Comparison of ENCODE assay signal across 14 cellular contexts in genomic region chr2:11572996-11573395, GRCh38. TPM values are rescaled to one million over a fixed set of nuclear protein-coding genes. Genes with fewer than 3 reads are reported as not detected.
DNase-seq lines count a peak whose midpoint lies in the region; ATAC-seq and TF ChIP-seq lines count a peak whose summit lies in the region.
"Had no signal": no experiment of that assay in that cellular context is flagged by ENCODE, and none has a peak within 500 bp of the region (broad histone marks: within the 10 kb centered on the region; RNA-seq: fewer than 3 reads in every experiment).

No MANE protein-coding gene starts in this region.

- H3K27me3 Mint-ChIP-seq in T-cell = peaks cover 0 to 5% of the 10 kb centered on the region in 2 donors

- H3K27me3 ChIP-seq in spleen (replicated peaks in 1 of 7) = peaks cover 0 to 10% (median 0%) of the 10 kb centered on the region in 7 donors
- H3K27me3 ChIP-seq: BLaER1 had no signal

- H3K27ac Mint-ChIP-seq in T-cell = no peak overlapping the region

- H3K4me3 Mint-ChIP-seq in T-cell = no peak overlapping the region

- no peaks in the 10 kb centered on the region for H3K4me1 Mint-ChIP-seq in T-cell

- no peaks in the 10 kb centered on the region for H3K36me3 Mint-ChIP-seq in T-cell

- DNase-seq in NCI-H1417 (lab: John Stamatoyannopoulos, UW) = peak in 2 of 3 experiments; percentile 17 to 25
- DNase-seq in NCI-H1417 treated with DMSO at 0.1 percent for 48 hours (lab: John Stamatoyannopoulos, UW) = no peak
- DNase-seq in mucosa of descending colon = no peak
- DNase-seq in spleen = peak; percentile 50
- no peak for DNase-seq in dedifferentiated amniotic fluid mesenchymal stem cell (ENCODE audit: extremely low spot score)
- no peak for DNase-seq in caudate nucleus (lab: John Stamatoyannopoulos, UW)
- DNase-seq in T-cell = no peak
- DNase-seq: Karpas-422; NCI-H2029 treated with DMSO at 0.1 percent for 48 hours; NCI-H510A treated with DMSO at 0.1 percent for 48 hours; NK-92 treated with Interleukin-12 subunit alpha and Interleukin-12 subunit beta, amount 100 ng/mL, for 24 hours had no signal

- ATAC-seq in mucosa of descending colon (peak; percentile 38), T-cell (replicated peaks in 1 of 4) (no peak)

- CTCF ChIA-PET in T-cell (lab: Charles Lee) = interaction anchor here in 1 of 2 donors (0.6 kb wide), 1 partner anchor 85 kb away, joined by 4 read pairs; no protein-coding TSS in a partner anchor

- H3K36me3 ChIP-seq in mucosa of descending colon (ENCODE audit: low read depth) (no peaks in the 10 kb centered on the region), spleen (no peaks in the 10 kb centered on the region)
- H3K36me3 ChIP-seq: BLaER1 had no signal

- TF ChIP-seq POLR2A in spleen (IDR thresholded peaks at IDR 0.05) = no peak

- peak overlapping the region; percentile 23; the same call in 1 of the 2 replicates for H3K27ac ChIP-seq in VCaP
- no peak overlapping the region for H3K27ac ChIP-seq in spleen
- H3K27ac ChIP-seq in caudate nucleus (ENCODE audit: low read depth, low read length) = no peak overlapping the region
- H3K27ac ChIP-seq: 22Rv1, BLaER1 had no signal

- no peaks in the 10 kb centered on the region for H3K9me3 Mint-ChIP-seq in T-cell

- no peak for TF ChIP-seq CTCF in VCaP (conservative IDR thresholded peaks at IDR 0.05)
- TF ChIP-seq CTCF in mucosa of descending colon (IDR thresholded peaks at IDR 0.05) = no peak
- TF ChIP-seq CTCF in spleen (IDR thresholded peaks at IDR 0.05 in 8 of 11, conservative IDR thresholded peaks at IDR 0.05 in 3 of 11) = no peak

- no peaks in the 10 kb centered on the region for H3K9me3 ChIP-seq in mucosa of descending colon
- H3K9me3 ChIP-seq in spleen = no peaks in the 10 kb centered on the region
- H3K9me3 ChIP-seq: BLaER1 had no signal

- no peaks in the 10 kb centered on the region for H3K4me1 ChIP-seq in mucosa of descending colon (ENCODE audit: low read depth)
- no peaks in the 10 kb centered on the region for H3K4me1 ChIP-seq in spleen

- intact Hi-C loops in mucosa of descending colon (cut with DNase I, micrococcal nuclease) = no loop called here
- intact Hi-C loops in spleen (cut with DNase I; ENCODE audit: low total_unique reads) = no loop called here

- POLR2A ChIA-PET in T-cell (lab: Charles Lee) = no interaction called here

- no peak overlapping the region for H3K4me3 ChIP-seq in mucosa of descending colon
- H3K4me3 ChIP-seq in spleen = no peak overlapping the region
- H3K4me3 ChIP-seq: BLaER1 had no signal

- 82 to 88% (median 86%) methylated on average over 9 of the region's 9 CpGs for WGBS in spleen, 5 donors

RNA-seq across cellular contexts. Expression of gene GREB1, which starts 39.2 kb away (rescaled TPM):
- 1 to 10 TPM; 1.4 to 2.5 (median 1.6) TPM for total RNA-seq in mucosa of descending colon
- 1 to 10 TPM in 1 of 7 donors, under 1 TPM in 6; 0.35 to 1.6 (median 0.68) TPM for total RNA-seq in spleen
- under 1 TPM in 2 of 3 donors, not detected in 1; 0.06 to 0.09 TPM for polyA plus RNA-seq in spleen
- total RNA-seq in T-cell = 1 to 10 TPM in 1 of 5 donors, under 1 TPM in 4; 0.23 to 1.2 (median 0.63) TPM

Comparison
In these comparisons a context has a peak if more than half of its experiments do, and no peak if none do; other contexts are left out.
1. DNase-seq: peak in NCI-H1417 (2 of 3) and spleen (single experiment); none in NCI-H1417 treated with DMSO at 0.1 percent for 48 hours (single experiment), mucosa of descending colon (0 of 3), dedifferentiated amniotic fluid mesenchymal stem cell (single experiment), caudate nucleus (0 of 61) and T-cell (0 of 34).